Comparison of ENCODE assay signal across 1 cellular context in the genomic region with DNA sequence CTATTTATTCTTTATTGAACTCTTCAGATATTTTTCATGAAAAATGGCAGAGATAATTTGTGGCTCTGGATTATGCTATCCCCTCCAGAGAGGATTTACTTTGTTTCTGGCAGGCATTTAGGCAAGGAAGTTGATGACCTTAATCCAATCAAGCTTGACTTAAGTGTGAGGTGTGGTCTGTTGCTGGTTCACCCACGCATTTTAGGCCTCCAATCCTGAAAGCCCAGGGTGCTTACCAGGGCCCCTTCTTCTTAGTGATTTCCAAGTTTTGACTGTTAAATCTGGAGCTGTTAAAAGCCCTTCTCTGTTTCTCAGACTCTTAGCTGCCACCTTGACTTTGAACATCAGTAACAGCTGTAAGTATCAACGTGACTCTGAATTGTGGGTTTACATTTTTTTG.
TF ChIP-seq lines count a peak whose summit lies in the region.

No MANE protein-coding gene starts in this region.

TF ChIP-seq in GM12878, 131 proteins besides CTCF, POLR2A, EP300 and RAD21:
- TF ChIP-seq NRF1 (conservative IDR thresholded peaks at IDR 0.05; ENCODE audit: low read depth, low read length) = no peak
- TF ChIP-seq PML (IDR thresholded peaks at IDR 0.05; ENCODE audit: low read length) = no peak
- no peak for TF ChIP-seq POU2F2 (IDR thresholded peaks at IDR 0.05; ENCODE audit: borderline replicate concordance, low read depth, low read length)
- TF ChIP-seq ZZZ3 (IDR thresholded peaks at IDR 0.05; ENCODE audit: control insufficient read depth, insufficient read length, low read depth) = no peak
- TF ChIP-seq NFXL1 (IDR thresholded peaks at IDR 0.05; ENCODE audit: borderline replicate concordance) = no peak
